ENCODE assay signal across 15 cellular contexts in the genomic region with DNA sequence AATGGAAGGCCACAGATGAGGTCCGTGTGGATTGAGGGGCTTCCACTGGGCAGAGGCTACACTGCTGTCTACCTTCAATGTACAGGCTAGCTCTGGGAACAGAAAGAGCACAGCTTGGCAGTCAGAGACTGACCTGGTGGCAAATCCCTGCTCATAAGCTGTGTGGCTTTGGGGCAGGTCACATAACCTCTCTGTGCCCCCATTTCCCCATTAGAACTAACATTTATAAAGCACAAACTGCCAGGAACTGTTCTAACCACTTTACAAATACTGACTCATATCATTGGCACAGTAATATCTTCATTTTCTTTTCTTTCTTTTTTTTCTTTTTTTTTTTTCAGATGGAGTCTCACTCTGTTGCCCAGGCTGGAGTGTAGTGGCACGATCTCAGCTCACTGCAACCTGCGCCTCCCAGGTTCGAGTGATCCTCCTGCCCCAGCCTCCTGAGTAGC. TPM values are rescaled to one million over a fixed set of nuclear protein-coding genes. Genes with fewer than 3 reads are reported as not detected.
DNase-seq lines count a peak whose midpoint lies in the region; ATAC-seq and TF ChIP-seq lines count a peak whose summit lies in the region.
"Had no signal": no experiment of that assay in that cellular context is flagged by ENCODE, and none has a peak within 500 bp of the region (broad histone marks: within the 10 kb centered on the region; RNA-seq: fewer than 3 reads in every experiment).

No MANE protein-coding gene starts in this region.

- H3K27ac ChIP-seq in breast epithelium, result no peak overlapping the region
- H3K27ac ChIP-seq: stomach had no signal

- BruUV-seq in MCF 10A (replicated peaks; lab: Mats Ljungman, UMichigan), result no TSS peak

- no peaks in the 10 kb centered on the region for H3K9me3 ChIP-seq in breast epithelium
- H3K9me3 ChIP-seq: stomach had no signal

- peak overlapping the region; percentile 96 for H3K4me3 Mint-ChIP-seq in MCF 10A (ENCODE audit: unreplicated experiment)
- H3K4me3 Mint-ChIP-seq in activated T-helper 2 cell treated with anti-CD3 and anti-CD28 coated beads, Interferon-gamma antibody, Interleukin-2, Interleukin-4, amounts not matched to agents 10 μg/mL and 5 μg/mL and 100 μg/mL, durations not matched to agents 14 hours and 24 hours and 36 hours (ENCODE audit: low read depth), result peak overlapping the region; percentile 13
- peak overlapping the region; percentile 78 for H3K4me3 Mint-ChIP-seq in stimulated activated effector memory CD8-positive, alpha-beta T cell treated with anti-CD3 and anti-CD28 coated beads, Interleukin-12 subunit alpha, Interleukin-12 subunit beta, amount 100 ng/mL, for 72 hours
- H3K4me3 Mint-ChIP-seq: WTC11 had no signal

- POLR2A ChIA-PET in MCF 10A (lab: Yijun Ruan, JAX), result interaction anchor here (0.6 to 6.4 kb wide), 12 partner anchors 8 to 1121 kb away, joined by 3 to 222 read pairs (median 5); a partner anchor contains a TSS

- H3K4me1 ChIP-seq in breast epithelium, result peaks cover 4 to 15% of the 10 kb centered on the region in 2 donors

- TF ChIP-seq CTCF in MCF 10A (IDR thresholded peaks at IDR 0.05; ENCODE audit: unreplicated experiment) (no peak), breast epithelium (IDR thresholded peaks at IDR 0.05) (no peak)

- peaks cover 0 to 8% of the 10 kb centered on the region in 2 donors for H3K27me3 ChIP-seq in breast epithelium

- no peaks in the 10 kb centered on the region for H3K9me3 Mint-ChIP-seq in MCF 10A (ENCODE audit: unreplicated experiment)
- H3K9me3 Mint-ChIP-seq in activated T-helper 2 cell treated with anti-CD3 and anti-CD28 coated beads, Interferon-gamma antibody, Interleukin-2, Interleukin-4, amounts not matched to agents 10 μg/mL and 5 μg/mL and 100 μg/mL, durations not matched to agents 14 hours and 24 hours and 36 hours, result no peaks in the 10 kb centered on the region
- H3K9me3 Mint-ChIP-seq in stimulated activated effector memory CD8-positive, alpha-beta T cell treated with anti-CD3 and anti-CD28 coated beads, Interleukin-12 subunit alpha, Interleukin-12 subunit beta, amount 100 ng/mL, for 72 hours, result no peaks in the 10 kb centered on the region
- H3K9me3 Mint-ChIP-seq: WTC11 had no signal

- intact Hi-C loops in MCF 10A (cut with micrococcal nuclease), result no loop called here
- intact Hi-C loops in breast epithelium (cut with DNase I; ENCODE audit: low total_unique reads), result no loop called here
- intact Hi-C loops in activated T-helper 2 cell treated with anti-CD3 and anti-CD28 coated beads, Interferon-gamma antibody, Interleukin-2, Interleukin-4, amounts not matched to agents 10 μg/mL and 5 μg/mL and 100 μg/mL, durations not matched to agents 14 hours and 24 hours and 36 hours (cut with micrococcal nuclease), result no loop called here

- H3K36me3 ChIP-seq in breast epithelium, result no peaks in the 10 kb centered on the region

- peaks cover 47% of the 10 kb centered on the region for H3K36me3 Mint-ChIP-seq in MCF 10A (ENCODE audit: insufficient read depth, unreplicated experiment)
- H3K36me3 Mint-ChIP-seq in activated T-helper 2 cell treated with anti-CD3 and anti-CD28 coated beads, Interferon-gamma antibody, Interleukin-2, Interleukin-4, amounts not matched to agents 10 μg/mL and 5 μg/mL and 100 μg/mL, durations not matched to agents 14 hours and 24 hours and 36 hours (ENCODE audit: low read depth), result peaks cover 51% of the 10 kb centered on the region
- peaks cover 89% of the 10 kb centered on the region for H3K36me3 Mint-ChIP-seq in stimulated activated effector memory CD8-positive, alpha-beta T cell treated with anti-CD3 and anti-CD28 coated beads, Interleukin-12 subunit alpha, Interleukin-12 subunit beta, amount 100 ng/mL, for 72 hours

- ATAC-seq in stimulated activated effector memory CD8-positive, alpha-beta T cell treated with anti-CD3 and anti-CD28 coated beads, Interleukin-12 subunit alpha, Interleukin-12 subunit beta, amount 100 ng/mL, for 72 hours, result no peak
- ATAC-seq in HG02759 (IDR thresholded peaks at IDR 0.05; ENCODE audit: unreplicated experiment) (no peak), HG02852 (IDR thresholded peaks at IDR 0.05; ENCODE audit: unreplicated experiment) (no peak)
- ATAC-seq: Right ventricle myocardium inferior, WTC11 had no signal

- no peak for DNase-seq in MCF 10A (ENCODE audit: unreplicated experiment)
- DNase-seq in breast epithelium (ENCODE audit: low spot score in 2 of 2), result no peak
- DNase-seq in activated T-helper 2 cell treated with anti-CD3 and anti-CD28 coated beads, Interferon-gamma antibody, Interleukin-2, Interleukin-4, amounts not matched to agents 10 μg/mL and 5 μg/mL and 100 μg/mL, durations not matched to agents 14 hours and 24 hours and 36 hours (ENCODE audit: low spot score), result no peak
- no peak for DNase-seq in stimulated activated effector memory CD8-positive, alpha-beta T cell treated with anti-CD3 and anti-CD28 coated beads, Interleukin-12 subunit alpha, Interleukin-12 subunit beta, amount 100 ng/mL, for 72 hours (ENCODE audit: low spot score in 2 of 2)
- DNase-seq: C1 segment of cervical spinal cord; cortex of kidney; foreskin melanocyte; HCEC 1CT; stimulated activated CD4-positive, alpha-beta T cell treated with anti-CD3 and anti-CD28 coated beads, Interleukin-4, amount 100 ng/mL, for 24 hours; stomach had no signal

- no peaks in the 10 kb centered on the region for H3K27me3 Mint-ChIP-seq in MCF 10A (ENCODE audit: insufficient read depth, unreplicated experiment)
- no peaks in the 10 kb centered on the region for H3K27me3 Mint-ChIP-seq in activated T-helper 2 cell treated with anti-CD3 and anti-CD28 coated beads, Interferon-gamma antibody, Interleukin-2, Interleukin-4, amounts not matched to agents 10 μg/mL and 5 μg/mL and 100 μg/mL, durations not matched to agents 14 hours and 24 hours and 36 hours (ENCODE audit: low read depth)

- CTCF ChIA-PET in MCF 10A (lab: Yijun Ruan, JAX), result interaction anchor here (0.6 to 4.3 kb wide), 7 partner anchors 9 to 324 kb away, joined by 3 to 55 read pairs (median 5); a partner anchor contains a TSS

- H3K4me1 Mint-ChIP-seq in MCF 10A (ENCODE audit: insufficient read depth, unreplicated experiment), result peaks cover 44% of the 10 kb centered on the region
- H3K4me1 Mint-ChIP-seq in activated T-helper 2 cell treated with anti-CD3 and anti-CD28 coated beads, Interferon-gamma antibody, Interleukin-2, Interleukin-4, amounts not matched to agents 10 μg/mL and 5 μg/mL and 100 μg/mL, durations not matched to agents 14 hours and 24 hours and 36 hours (ENCODE audit: low read depth), result peaks cover 50% of the 10 kb centered on the region
- peaks cover 66% of the 10 kb centered on the region for H3K4me1 Mint-ChIP-seq in stimulated activated effector memory CD8-positive, alpha-beta T cell treated with anti-CD3 and anti-CD28 coated beads, Interleukin-12 subunit alpha, Interleukin-12 subunit beta, amount 100 ng/mL, for 72 hours

- no peak for TF ChIP-seq POLR2A in breast epithelium (IDR thresholded peaks at IDR 0.05)

- no peak overlapping the region for H3K4me3 ChIP-seq in breast epithelium
- H3K4me3 ChIP-seq: stomach had no signal

- H3K27ac Mint-ChIP-seq in MCF 10A (ENCODE audit: low read depth, unreplicated experiment), result peak overlapping the region; percentile 89
- H3K27ac Mint-ChIP-seq in activated T-helper 2 cell treated with anti-CD3 and anti-CD28 coated beads, Interferon-gamma antibody, Interleukin-2, Interleukin-4, amounts not matched to agents 10 μg/mL and 5 μg/mL and 100 μg/mL, durations not matched to agents 14 hours and 24 hours and 36 hours, result peak overlapping the region; percentile 27
- peak overlapping the region; percentile 86 for H3K27ac Mint-ChIP-seq in stimulated activated effector memory CD8-positive, alpha-beta T cell treated with anti-CD3 and anti-CD28 coated beads, Interleukin-12 subunit alpha, Interleukin-12 subunit beta, amount 100 ng/mL, for 72 hours
- H3K27ac Mint-ChIP-seq: WTC11 had no signal

RNA-seq across cellular contexts. Expression of a gene that starts 3.1 kb away (rescaled TPM):
- total RNA-seq in MCF 10A (2022) (95.3 and 124 TPM in 2 replicates), breast epithelium (10 to 100 TPM in 1 of 3 donors, 1 to 10 TPM in 2; 2.4 to 17.0 (median 7.2) TPM)
- total RNA-seq in activated T-helper 2 cell treated with anti-CD3 and anti-CD28 coated beads, Interferon-gamma antibody, Interleukin-2, Interleukin-4, amounts not matched to agents 10 μg/mL and 5 μg/mL and 100 μg/mL, durations not matched to agents 14 hours and 24 hours and 36 hours, result 24.0 and 25.9 TPM in 2 replicates

RNA-seq across cellular contexts. Expression of a gene that starts 6.6 kb away (rescaled TPM):
- total RNA-seq in MCF 10A (2022), result 16.4 and 20.8 TPM in 2 replicates
- total RNA-seq in breast epithelium, result 10 to 100 TPM; 30.3 to 91.1 (median 41.9) TPM
- 53.2 and 55.2 TPM in 2 replicates for total RNA-seq in activated T-helper 2 cell treated with anti-CD3 and anti-CD28 coated beads, Interferon-gamma antibody, Interleukin-2, Interleukin-4, amounts not matched to agents 10 μg/mL and 5 μg/mL and 100 μg/mL, durations not matched to agents 14 hours and 24 hours and 36 hours

RNA-seq across cellular contexts. Expression of a gene that starts 8.8 kb away (rescaled TPM):
- total RNA-seq in MCF 10A (2022), result 79.8 and 80.8 TPM in 2 replicates
- total RNA-seq in breast epithelium, result 10 to 100 TPM; 51.2 to 68.5 (median 51.7) TPM
- 95.4 and 99.8 TPM in 2 replicates for total RNA-seq in activated T-helper 2 cell treated with anti-CD3 and anti-CD28 coated beads, Interferon-gamma antibody, Interleukin-2, Interleukin-4, amounts not matched to agents 10 μg/mL and 5 μg/mL and 100 μg/mL, durations not matched to agents 14 hours and 24 hours and 36 hours

RNA-seq across cellular contexts. Expression of a gene that starts 17.4 kb away (rescaled TPM):
- not detected in 2 replicates for total RNA-seq in MCF 10A (2022)
- total RNA-seq in breast epithelium, result 1 to 10 TPM; 1.6 to 4.0 (median 1.9) TPM
- total RNA-seq in activated T-helper 2 cell treated with anti-CD3 and anti-CD28 coated beads, Interferon-gamma antibody, Interleukin-2, Interleukin-4, amounts not matched to agents 10 μg/mL and 5 μg/mL and 100 μg/mL, durations not matched to agents 14 hours and 24 hours and 36 hours, result 10.0 and 10.3 TPM in 2 replicates
- total RNA-seq: pulmonary artery endothelial cell, WTC11 had no signal

RNA-seq across cellular contexts. Expression of a gene that starts 21.8 kb away (rescaled TPM):
- total RNA-seq in MCF 10A (2022) (48.0 and 49.4 TPM in 2 replicates), breast epithelium (10 to 100 TPM; 16.7 to 20.3 (median 19.7) TPM)
- total RNA-seq in activated T-helper 2 cell treated with anti-CD3 and anti-CD28 coated beads, Interferon-gamma antibody, Interleukin-2, Interleukin-4, amounts not matched to agents 10 μg/mL and 5 μg/mL and 100 μg/mL, durations not matched to agents 14 hours and 24 hours and 36 hours, result 23.7 and 23.8 TPM in 2 replicates

Comparison
In these comparisons a context has a peak if more than half of its experiments do, and no peak if none do; other contexts are left out.
1. H3K27ac Mint-ChIP-seq: peak in every context shown above with its lines; median percentile 89 in MCF 10A; 86 in stimulated activated effector memory CD8-positive, alpha-beta T cell treated with anti-CD3 and anti-CD28 coated beads, Interleukin-12 subunit alpha, Interleukin-12 subunit beta, amount 100 ng/mL, for 72 hours; 27 in activated T-helper 2 cell treated with anti-CD3 and anti-CD28 coated beads, Interferon-gamma antibody, Interleukin-2, Interleukin-4, amounts not matched to agents 10 μg/mL and 5 μg/mL and 100 μg/mL, durations not matched to agents 14 hours and 24 hours and 36 hours.
2. H3K4me3 Mint-ChIP-seq: peak in every context shown above with its lines; median percentile 96 in MCF 10A; 78 in stimulated activated effector memory CD8-positive, alpha-beta T cell treated with anti-CD3 and anti-CD28 coated beads, Interleukin-12 subunit alpha, Interleukin-12 subunit beta, amount 100 ng/mL, for 72 hours; 13 in activated T-helper 2 cell treated with anti-CD3 and anti-CD28 coated beads, Interferon-gamma antibody, Interleukin-2, Interleukin-4, amounts not matched to agents 10 μg/mL and 5 μg/mL and 100 μg/mL, durations not matched to agents 14 hours and 24 hours and 36 hours.